In genomic region chr12:7079826-7080125, GRCh38 we compare ENCODE assay signal across 9 cellular contexts. TPM values are rescaled to one million over a fixed set of nuclear protein-coding genes. Genes with fewer than 3 reads are reported as not detected.
DNase-seq lines count a peak whose midpoint lies in the region; ATAC-seq and TF ChIP-seq lines count a peak whose summit lies in the region.
"Had no signal": no experiment of that assay in that cellular context is flagged by ENCODE, and none has a peak within 500 bp of the region (broad histone marks: within the 10 kb centered on the region; RNA-seq: fewer than 3 reads in every experiment).

No MANE protein-coding gene starts in this region.

- peak; percentile 22 for ATAC-seq in body of pancreas
- ATAC-seq in left ventricle myocardium superior: peak; percentile 63
- peak; percentile 56 for ATAC-seq in sciatic nerve

- H3K27ac ChIP-seq in body of pancreas: peak overlapping the region in 2 of 4 donors; percentile 46 to 70
- H3K27ac ChIP-seq: WERI-Rb-1 had no signal

- H3K9me3 ChIP-seq in body of pancreas (no peaks in the 10 kb centered on the region), HAP-1 (no peaks in the 10 kb centered on the region)

- TF ChIP-seq POLR2A in body of pancreas (IDR thresholded peaks at IDR 0.05): no peak

- no peak for TF ChIP-seq CTCF in body of pancreas (IDR thresholded peaks at IDR 0.05)

- no peaks in the 10 kb centered on the region for H3K27me3 ChIP-seq in body of pancreas
- no peaks in the 10 kb centered on the region for H3K27me3 ChIP-seq in HAP-1 (ENCODE audit: low read depth)

- peaks cover 5% of the 10 kb centered on the region for H3K4me1 ChIP-seq in body of pancreas
- H3K4me1 ChIP-seq in HAP-1: no peaks in the 10 kb centered on the region

- in situ Hi-C loops in HAP-1 (cut with MboI; ENCODE audit: low sequenced_read_pairs): no loop called here

- H3K36me3 ChIP-seq in body of pancreas (replicated peaks in 1 of 2; ENCODE audit: insufficient read depth in 1 of 2, low read depth in 2 of 2) (peaks cover 0 to 4% of the 10 kb centered on the region in 2 donors), HAP-1 (replicated peaks) (no peaks in the 10 kb centered on the region)
- H3K36me3 ChIP-seq: WERI-Rb-1 had no signal

- no peak overlapping the region for H3K4me3 ChIP-seq in body of pancreas
- H3K4me3 ChIP-seq in HAP-1: no peak overlapping the region

- intact Hi-C loops in body of pancreas (cut with DNase I): no loop called here
- intact Hi-C loops in left ventricle myocardium superior (cut with micrococcal nuclease): loop anchor here (2.0 kb wide), 1 partner anchor 13 kb away; no protein-coding TSS in a partner anchor
- intact Hi-C loops in sciatic nerve (cut with DNase I): no loop called here
- intact Hi-C loops in posterior vena cava (cut with DNase I): loop anchor here in 1 of 2 donors (5.0 to 10.0 kb wide), 2 partner anchors 115 to 762 kb away; no protein-coding TSS in a partner anchor

- DNase-seq in Daoy (ENCODE audit: low read depth) (peak; percentile 54), body of pancreas (no peak), left ventricle myocardium superior (no peak), sciatic nerve (ENCODE audit: low spot score) (no peak), GOT3 (lab: John Stamatoyannopoulos, UW) (no peak), HAP-1 (ENCODE audit: low spot score in 2 of 2) (no peak), posterior vena cava (ENCODE audit: low spot score) (no peak)
- no peak for DNase-seq in activated CD4-positive, alpha-beta T cell treated with anti-CD3 and anti-CD28 coated beads for 1 hour
- DNase-seq: WERI-Rb-1 had no signal

RNA-seq across cellular contexts. Expression of gene C1R, which starts 12.5 kb away (rescaled TPM):
- 2.3 and 2.9 TPM in 2 replicates for total RNA-seq in Daoy (2014; rRNA removed; shearing (Covaris generic))
- 100 to 1,000 TPM; 113 to 133 TPM for total RNA-seq in body of pancreas
- 142 TPM for total RNA-seq in left ventricle myocardium superior
- 628 TPM for total RNA-seq in sciatic nerve
- 1,000 to 10,000 TPM; 1,008 to 1,686 TPM for total RNA-seq in posterior vena cava

RNA-seq across cellular contexts. Expression of gene C1S, which starts 19.3 kb away (rescaled TPM):
- total RNA-seq in Daoy (2014; rRNA removed; shearing (Covaris generic)): 5.5 and 5.7 TPM in 2 replicates
- total RNA-seq in body of pancreas (100 to 1,000 TPM; 105 to 157 TPM), left ventricle myocardium superior (116 TPM), sciatic nerve (662 TPM), posterior vena cava (100 to 1,000 TPM; 585 to 986 TPM)

RNA-seq across cellular contexts. Expression of gene C1RL, which starts 29.2 kb away (rescaled TPM):
- 3.1 and 13.3 TPM in 2 replicates for total RNA-seq in Daoy (2014; rRNA removed; shearing (Covaris generic))
- total RNA-seq in body of pancreas (10 to 100 TPM; 64.6 to 99.6 TPM), left ventricle myocardium superior (10.9 TPM), sciatic nerve (117 TPM), posterior vena cava (100 to 1,000 TPM in 1 of 2 donors, 10 to 100 TPM in 1; 79.5 to 122 TPM)

RNA-seq across cellular contexts. Expression of gene RBP5, which starts 48.9 kb away (rescaled TPM):
- 0.46 TPM in 1 of 2 replicates, not detected in the other for total RNA-seq in Daoy (2014; rRNA removed; shearing (Covaris generic))
- 1 to 10 TPM in 1 of 2 donors, not detected in 1; 1.3 TPM for total RNA-seq in body of pancreas
- 0.89 TPM for total RNA-seq in left ventricle myocardium superior
- total RNA-seq in sciatic nerve: 4.5 TPM
- total RNA-seq in posterior vena cava: 1 to 10 TPM; 5.1 to 5.7 TPM

RNA-seq across cellular contexts. Expression of gene CLSTN3, which starts 50.4 kb away (rescaled TPM):
- 3.7 and 10.6 TPM in 2 replicates for total RNA-seq in Daoy (2014; rRNA removed; shearing (Covaris generic))
- total RNA-seq in body of pancreas: 10 to 100 TPM; 27.5 to 64.9 TPM
- 6.4 TPM for total RNA-seq in left ventricle myocardium superior
- total RNA-seq in sciatic nerve: 43.8 TPM
- total RNA-seq in posterior vena cava: 10 to 100 TPM; 31.0 to 31.7 TPM

Comparison
In these comparisons a context has a peak if more than half of its experiments do, and no peak if none do; other contexts are left out.
1. RNA of gene C1R, which starts 12.5 kb away (total RNA-seq): 1,008 to 1,686 TPM in posterior vena cava, 628 TPM in sciatic nerve (single experiment), 142 TPM in left ventricle myocardium superior (single experiment) and 113 to 133 TPM in body of pancreas; 2.3 to 2.9 TPM in Daoy; every median in the first group is over 10 times any median in the second.
2. RNA of gene C1S, which starts 19.3 kb away (total RNA-seq): 585 to 986 TPM in posterior vena cava, 662 TPM in sciatic nerve (single experiment), 105 to 157 TPM in body of pancreas and 116 TPM in left ventricle myocardium superior (single experiment); 5.5 to 5.7 TPM in Daoy; every median in the first group is over 10 times any median in the second.
3. Peak in every context shown above with its lines, with median percentiles within 50 percentile points of each other: ATAC-seq.